Comparison of ENCODE assay signal across 24 cellular contexts in the genomic region with DNA sequence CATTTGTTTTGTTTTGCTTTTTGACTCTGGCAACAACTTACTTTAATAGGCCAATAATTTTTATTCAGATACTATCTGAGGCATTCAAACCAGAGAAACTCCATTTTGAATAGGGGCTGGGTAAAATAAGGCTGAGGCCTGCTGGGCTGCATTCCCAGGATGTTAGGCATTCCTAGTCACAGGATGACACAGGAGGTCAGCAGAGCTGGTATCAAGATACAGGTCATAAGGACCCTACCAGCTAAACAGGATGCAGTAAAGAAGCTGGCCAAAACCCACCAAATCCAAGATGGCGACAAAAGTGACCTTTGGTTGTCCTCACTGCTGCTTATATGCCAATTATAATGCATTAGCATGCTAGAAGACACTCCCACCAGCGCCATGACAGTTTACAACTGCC.
A peak's percentile ranks its signal among the peaks of the same experiment; 100 is the strongest.
DNase-seq lines count a peak whose midpoint lies in the region; ATAC-seq and TF ChIP-seq lines count a peak whose summit lies in the region.
"Had no signal": no experiment of that assay in that cellular context is flagged by ENCODE, and none has a peak within 500 bp of the region (broad histone marks: within the 10 kb centered on the region; RNA-seq: fewer than 3 reads in every experiment).

No MANE protein-coding gene starts in this region.

- H3K27ac Mint-ChIP-seq in natural killer cell: no peak overlapping the region
- H3K27ac Mint-ChIP-seq: activated CD4-positive, alpha-beta memory T cell treated with anti-CD3 and anti-CD28 coated beads for 36 hours; B cell had no signal

- H3K9me3 ChIP-seq in SK-N-SH (no peaks in the 10 kb centered on the region), PC-9 (ENCODE audit: insufficient read depth, low read depth) (no peaks in the 10 kb centered on the region), fibroblast of lung (ENCODE audit: control insufficient read depth, insufficient read depth, low read depth, low read length) (no peaks in the 10 kb centered on the region), smooth muscle cell (replicated peaks; ENCODE audit: low read depth) (no peaks in the 10 kb centered on the region)
- H3K9me3 ChIP-seq: left lung, pancreas, sigmoid colon had no signal

- 94% methylated on average over 2 of the region's 2 CpGs for WGBS in SK-N-SH (ENCODE audit: low lambda C conversion rate)
- WGBS in smooth muscle cell (ENCODE audit: low lambda C conversion rate): 97% methylated on average over 2 of the region's 2 CpGs

- H3K27ac ChIP-seq in SK-N-SH (ENCODE audit: low read depth in 2 of 2, low read length in 1 of 2): no peak overlapping the region
- H3K27ac ChIP-seq in PC-9: no peak overlapping the region
- H3K27ac ChIP-seq in fibroblast of lung (ENCODE audit: insufficient read depth, low read length): no peak overlapping the region
- H3K27ac ChIP-seq in smooth muscle cell (ENCODE audit: low read depth): no peak overlapping the region
- H3K27ac ChIP-seq: 22Rv1, left lung, pancreas, sigmoid colon, WERI-Rb-1 had no signal

- no peaks in the 10 kb centered on the region for H4K20me1 ChIP-seq in SK-N-SH (ENCODE audit: insufficient read depth)
- H4K20me1 ChIP-seq in PC-9 (ENCODE audit: insufficient read depth): no peaks in the 10 kb centered on the region
- H4K20me1 ChIP-seq in fibroblast of lung (ENCODE audit: control insufficient read depth, extremely low read depth, insufficient read depth, low read length): no peaks in the 10 kb centered on the region
- H4K20me1 ChIP-seq in smooth muscle cell (ENCODE audit: low read depth): no peaks in the 10 kb centered on the region

- H3K9me2 ChIP-seq in SK-N-SH (no peaks in the 10 kb centered on the region), PC-9 (ENCODE audit: insufficient read depth) (no peaks in the 10 kb centered on the region)

- intact Hi-C loops in PC-9 (cut with micrococcal nuclease; ENCODE audit: unreplicated experiment) (no loop called here), natural killer cell (cut with micrococcal nuclease) (no loop called here)

- H3F3A ChIP-seq in SK-N-SH (replicated peaks; ENCODE audit: insufficient read depth) (peaks cover 3% of the 10 kb centered on the region), PC-9 (ENCODE audit: insufficient read depth, low read depth) (peaks cover 3% of the 10 kb centered on the region; the same call in 1 of the 2 replicates), smooth muscle cell (ENCODE audit: low read depth) (no peaks in the 10 kb centered on the region)

- CTCF ChIA-PET in SK-N-SH (lab: Yijun Ruan, JAX) (no interaction called here), PC-9 (lab: Charles Lee) (no interaction called here)

- POLR2A ChIA-PET in SK-N-SH (lab: Yijun Ruan, JAX) (no interaction called here), PC-9 (lab: Charles Lee; ENCODE audit: unreplicated experiment) (interaction anchor here (0.5 to 0.7 kb wide), 3 partner anchors 17 to 188 kb away, joined by 3 to 5 read pairs (median 3); no protein-coding TSS in a partner anchor)

- no peak overlapping the region for H3K4me3 Mint-ChIP-seq in natural killer cell
- H3K4me3 Mint-ChIP-seq: activated CD4-positive, alpha-beta memory T cell treated with anti-CD3 and anti-CD28 coated beads for 36 hours; B cell had no signal

- H3K79me2 ChIP-seq in SK-N-SH (ENCODE audit: insufficient read depth): no peaks in the 10 kb centered on the region
- no peaks in the 10 kb centered on the region for H3K79me2 ChIP-seq in PC-9 (ENCODE audit: low read depth)
- no peaks in the 10 kb centered on the region for H3K79me2 ChIP-seq in fibroblast of lung (ENCODE audit: control insufficient read depth, insufficient read depth, low read length)
- no peaks in the 10 kb centered on the region for H3K79me2 ChIP-seq in smooth muscle cell (ENCODE audit: low read depth)

- no peak for ATAC-seq in SK-N-SH treated with all-trans-retinoic acid at 6 μM for 48 hours
- ATAC-seq in HG03045 (IDR thresholded peaks at IDR 0.05; ENCODE audit: unreplicated experiment): no peak
- no peak for ATAC-seq in natural killer cell
- ATAC-seq in HG02852 (IDR thresholded peaks at IDR 0.05; ENCODE audit: unreplicated experiment): no peak
- ATAC-seq: esophagus mucosa, left lung had no signal

- no peak for TF ChIP-seq EP300 in SK-N-SH (IDR thresholded peaks at IDR 0.05; ENCODE audit: borderline replicate concordance in 1 of 2, low read depth in 1 of 2, low read length in 1 of 2)

- no peak overlapping the region for H3K4me3 ChIP-seq in SK-N-SH (ENCODE audit: low read depth in 2 of 2, low read length in 1 of 2)
- no peak overlapping the region for H3K4me3 ChIP-seq in PC-9
- H3K4me3 ChIP-seq in fibroblast of lung (replicated peaks in 1 of 4; ENCODE audit: control extremely low read depth in 1 of 4, insufficient read depth in 1 of 4, low read depth in 3 of 4, low read length in 4 of 4): no peak overlapping the region
- no peak overlapping the region for H3K4me3 ChIP-seq in smooth muscle cell
- H3K4me3 ChIP-seq: left lung, pancreas, sigmoid colon had no signal

- H3K27me3 Mint-ChIP-seq in natural killer cell (ENCODE audit: low read depth in 2 of 2): no peaks in the 10 kb centered on the region
- H3K27me3 Mint-ChIP-seq: activated CD4-positive, alpha-beta memory T cell treated with anti-CD3 and anti-CD28 coated beads for 36 hours; B cell had no signal

- peak overlapping the region; percentile 59; the same call in 1 of the 2 replicates for H2AFZ ChIP-seq in SK-N-SH (ENCODE audit: low read depth)
- peak overlapping the region; percentile 36; the same call in 1 of the 2 replicates for H2AFZ ChIP-seq in PC-9
- H2AFZ ChIP-seq in fibroblast of lung (ENCODE audit: low read length): peak overlapping the region; percentile 21
- peak overlapping the region; percentile 7 for H2AFZ ChIP-seq in smooth muscle cell (ENCODE audit: low read depth)

- H3K4me2 ChIP-seq in SK-N-SH (no peak overlapping the region), PC-9 (0 out of 2 replicates have a peak overlapping the region, but pooled peaks have one; percentile 9), fibroblast of lung (ENCODE audit: extremely low read depth, insufficient read depth, low read length) (no peak overlapping the region), smooth muscle cell (no peak overlapping the region)

- TF ChIP-seq CTCF in SK-N-SH (IDR thresholded peaks at IDR 0.05): no peak
- TF ChIP-seq CTCF in PC-9 (conservative IDR thresholded peaks at IDR 0.05): no peak
- no peak for TF ChIP-seq CTCF in fibroblast of lung (conservative IDR thresholded peaks at IDR 0.05 in 1 of 2, IDR thresholded peaks at IDR 0.05 in 1 of 2; ENCODE audit: low read depth in 1 of 2, low read length in 2 of 2)
- TF ChIP-seq CTCF in smooth muscle cell (IDR thresholded peaks at IDR 0.05; ENCODE audit: borderline replicate concordance, insufficient read depth, poor library complexity, severe bottlenecking): no peak
- no peak for TF ChIP-seq CTCF in natural killer cell (IDR thresholded peaks at IDR 0.05)

- peaks cover 0 to 4% of the 10 kb centered on the region in 2 experiments; a peak in 2 of 4 replicates for H3K4me1 ChIP-seq in SK-N-SH (ENCODE audit: control insufficient read depth in 1 of 2, insufficient read depth in 2 of 2, low read depth in 1 of 2, low read length in 1 of 2)
- peaks cover 11% of the 10 kb centered on the region for H3K4me1 ChIP-seq in PC-9 (replicated peaks; ENCODE audit: insufficient read depth)
- peaks cover 2% of the 10 kb centered on the region for H3K4me1 ChIP-seq in fibroblast of lung (ENCODE audit: control insufficient read depth, extremely low read depth, insufficient read depth, low read length)
- H3K4me1 ChIP-seq in smooth muscle cell (ENCODE audit: low read depth): peaks cover 6% of the 10 kb centered on the region
- H3K4me1 ChIP-seq: left lung, sigmoid colon had no signal

- H3K4me1 Mint-ChIP-seq in natural killer cell: no peaks in the 10 kb centered on the region
- H3K4me1 Mint-ChIP-seq: B cell had no signal

- H3K36me3 ChIP-seq in SK-N-SH (replicated peaks in 1 of 2; ENCODE audit: control insufficient read depth in 1 of 2, insufficient read depth in 2 of 2, low read length in 1 of 2) (no peaks in the 10 kb centered on the region), PC-9 (ENCODE audit: low read depth) (no peaks in the 10 kb centered on the region), fibroblast of lung (ENCODE audit: control insufficient read depth, insufficient read depth, low read length) (no peaks in the 10 kb centered on the region), smooth muscle cell (ENCODE audit: low read depth) (no peaks in the 10 kb centered on the region)
- H3K36me3 ChIP-seq: left lung, pancreas, sigmoid colon, WERI-Rb-1 had no signal

- BruUV-seq in PC-9 (replicated peaks; lab: Mats Ljungman, UMichigan): no TSS peak

- H3K27me3 ChIP-seq in SK-N-SH (ENCODE audit: insufficient read depth) (no peaks in the 10 kb centered on the region), PC-9 (ENCODE audit: insufficient read depth, low read depth) (no peaks in the 10 kb centered on the region), fibroblast of lung (ENCODE audit: control insufficient read depth, insufficient read depth, low read length) (no peaks in the 10 kb centered on the region), smooth muscle cell (ENCODE audit: low read depth) (no peaks in the 10 kb centered on the region)
- H3K27me3 ChIP-seq: left lung, pancreas, sigmoid colon had no signal

- no peak overlapping the region for H3K9ac ChIP-seq in SK-N-SH
- H3K9ac ChIP-seq in fibroblast of lung (ENCODE audit: insufficient read depth, low read length): no peak overlapping the region
- no peak overlapping the region for H3K9ac ChIP-seq in smooth muscle cell (ENCODE audit: low read depth)

- DNase-seq in SK-N-SH (no peak), PC-9 (peak; percentile 61 to 69), fibroblast of lung (ENCODE audit: low read depth in 2 of 2) (no peak), smooth muscle cell (lab: John Stamatoyannopoulos, UW; ENCODE audit: unreplicated experiment) (no peak), natural killer cell (no peak)
- DNase-seq: activated CD4-positive, alpha-beta memory T cell treated with anti-CD3 and anti-CD28 coated beads for 36 hours; activated T-cell treated with anti-CD3 and anti-CD28 coated beads for 4 hours; amygdala; COR-L47; GOT3; left lung; MV-4-11; NCI-H187 treated with DMSO at 0.1 percent for 48 hours; pancreas; Right ventricle myocardium superior; sigmoid colon; stimulated activated CD4-positive, alpha-beta T cell treated with anti-CD3 and anti-CD28 coated beads, Interleukin-2, amount 100 ng/mL, for 24 hours; WERI-Rb-1 had no signal

- no peaks in the 10 kb centered on the region for H3K9me3 Mint-ChIP-seq in natural killer cell
- H3K9me3 Mint-ChIP-seq: activated CD4-positive, alpha-beta memory T cell treated with anti-CD3 and anti-CD28 coated beads for 36 hours had no signal

- TF ChIP-seq RAD21 in SK-N-SH (IDR thresholded peaks at IDR 0.05; ENCODE audit: low read length): no peak

- H3K36me3 Mint-ChIP-seq in natural killer cell: no peaks in the 10 kb centered on the region
- H3K36me3 Mint-ChIP-seq: activated CD4-positive, alpha-beta memory T cell treated with anti-CD3 and anti-CD28 coated beads for 36 hours had no signal

TF ChIP-seq in SK-N-SH treated with all-trans-retinoic acid at 6 μM for 48 hours, 23 proteins besides CTCF, POLR2A, EP300 and RAD21 (continues in another document):
- TF ChIP-seq ZNF70 (CRISPR knock-in tag; IDR thresholded peaks at IDR 0.05): no peak

Comparison
In these comparisons a context has a peak if more than half of its experiments do, and no peak if none do; other contexts are left out.
1. DNase-seq: peak in PC-9 (2 of 2); none in SK-N-SH (single experiment), fibroblast of lung (0 of 2), smooth muscle cell (single experiment) and natural killer cell (single experiment).
2. H2AFZ ChIP-seq: peak in every context shown above with its lines; median percentile 59 in SK-N-SH; 36 in PC-9; 21 in fibroblast of lung; 7 in smooth muscle cell.